Comparison of ENCODE assay signal across 8 cellular contexts in the genomic region with DNA sequence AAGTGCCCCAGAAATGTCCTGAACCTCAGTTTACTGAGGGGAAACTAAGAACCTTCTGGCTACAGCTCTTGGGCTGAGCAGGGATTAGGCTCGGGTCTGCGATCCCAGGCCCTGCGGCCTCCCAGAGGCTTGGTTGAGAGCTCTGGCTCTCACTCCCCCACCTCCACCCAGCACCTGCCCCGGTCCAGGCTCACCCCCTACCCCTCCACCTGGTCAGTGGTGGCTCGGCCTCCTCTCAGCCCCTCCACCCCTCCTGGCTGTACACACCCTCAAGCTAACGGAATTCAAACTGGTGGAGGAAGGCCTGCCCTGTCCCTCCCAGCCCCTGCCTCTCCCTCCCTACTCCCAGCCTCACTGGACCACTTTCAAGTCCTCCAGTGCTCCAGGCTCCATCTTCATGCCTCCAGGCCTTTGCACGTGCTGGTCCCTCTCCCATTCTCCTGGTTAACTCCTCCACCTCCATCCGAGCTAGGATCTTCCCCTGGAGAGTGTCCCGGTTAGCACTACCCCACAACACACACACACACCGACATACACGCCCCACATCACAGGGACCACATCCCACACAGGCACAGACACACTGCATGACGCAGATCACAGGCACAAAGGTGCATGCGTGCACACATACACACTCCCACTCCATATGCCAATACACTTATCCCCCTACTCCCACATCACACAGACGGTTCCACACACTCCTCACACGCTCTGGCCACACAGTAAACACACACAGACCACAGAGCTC.
DNase-seq lines count a peak whose midpoint lies in the region; ATAC-seq, FAIRE-seq and TF ChIP-seq lines count a peak whose summit lies in the region.

No MANE protein-coding gene starts in this region.

- H2AFZ ChIP-seq in GM23338 (no peak overlapping the region), endothelial cell of umbilical vein (ENCODE audit: low read depth, low read length) (no peak overlapping the region), neural progenitor cell (replicated peaks) (no peak overlapping the region)

- no peak for FAIRE-seq in endothelial cell of umbilical vein (lab: Jason Lieb, UNC)

- H3K27ac ChIP-seq in GM23338 (ENCODE audit: low read depth) (no peak overlapping the region), endothelial cell of umbilical vein (ENCODE audit: insufficient read depth, low read depth, low read length) (peak overlapping the region; percentile 96), neural progenitor cell (no peak overlapping the region), aorta (ENCODE audit: low read depth in 1 of 2, low read length in 2 of 2) (peak overlapping the region; percentile 73 to 98)

- peaks cover 71% of the 10 kb centered on the region for H3K27me3 Mint-ChIP-seq in GM23338 (ENCODE audit: insufficient read depth, low read depth, poor library complexity)
- H3K27me3 Mint-ChIP-seq in activated CD4-positive, alpha-beta memory T cell treated with anti-CD3 and anti-CD28 coated beads for 36 hours, result no peaks in the 10 kb centered on the region
- peaks cover 4% of the 10 kb centered on the region for H3K27me3 Mint-ChIP-seq in neural progenitor cell (ENCODE audit: insufficient read depth, low read depth)

- POLR2A ChIA-PET in activated CD4-positive, alpha-beta memory T cell treated with anti-CD3 and anti-CD28 coated beads for 36 hours (lab: Charles Lee), result interaction anchor here (0.5 to 2.5 kb wide), 7 partner anchors 12 to 376 kb away, joined by 3 to 17 read pairs (median 3); no protein-coding TSS in a partner anchor
- POLR2A ChIA-PET in endothelial cell of umbilical vein (lab: Charles Lee), result no interaction called here

- no peaks in the 10 kb centered on the region; the same call in 2 of the 3 replicates for H3K36me3 Mint-ChIP-seq in GM23338 (ENCODE audit: low read depth)
- H3K36me3 Mint-ChIP-seq in activated CD4-positive, alpha-beta memory T cell treated with anti-CD3 and anti-CD28 coated beads for 36 hours, result peaks cover 28% of the 10 kb centered on the region
- no peaks in the 10 kb centered on the region for H3K36me3 Mint-ChIP-seq in neural progenitor cell

- CTCF ChIA-PET in activated CD4-positive, alpha-beta memory T cell treated with anti-CD3 and anti-CD28 coated beads for 36 hours (lab: Charles Lee), result interaction anchor here (1.0 to 1.9 kb wide), 4 partner anchors 107 to 359 kb away, joined by 3 to 4 read pairs (median 3); no protein-coding TSS in a partner anchor
- CTCF ChIA-PET in endothelial cell of umbilical vein (lab: Charles Lee), result interaction anchor here (0.7 to 1.6 kb wide), 4 partner anchors 15 to 358 kb away, joined by 3 to 6 read pairs (median 5); no protein-coding TSS in a partner anchor

- H3K4me1 Mint-ChIP-seq in GM23338 (peaks cover 52% of the 10 kb centered on the region), neural progenitor cell (peaks cover 85% of the 10 kb centered on the region)
- H3K4me1 Mint-ChIP-seq in activated CD4-positive, alpha-beta memory T cell treated with anti-CD3 and anti-CD28 coated beads for 36 hours (ENCODE audit: low read depth), result peaks cover 55% of the 10 kb centered on the region

- H3K4me3 ChIP-seq in GM23338 (no peak overlapping the region; the same call in 1 of the 2 replicates), endothelial cell of umbilical vein (replicated peaks in 1 of 3; ENCODE audit: insufficient read depth in 1 of 3, low read depth in 1 of 3, low read length in 3 of 3) (peak overlapping the region in 2 of 3 experiments; percentile 33 to 59), neural progenitor cell (no peak overlapping the region), aorta (ENCODE audit: low read length in 2 of 2) (no peak overlapping the region)

- H3K9ac ChIP-seq in endothelial cell of umbilical vein (replicated peaks; ENCODE audit: extremely low read depth, insufficient read depth, low read length) (peak overlapping the region; percentile 88), neural progenitor cell (no peak overlapping the region)

- no peak for TF ChIP-seq CTCF in GM23338 (conservative IDR thresholded peaks at IDR 0.05; ENCODE audit: low read depth in 2 of 2)
- TF ChIP-seq CTCF in endothelial cell of umbilical vein (IDR thresholded peaks at IDR 0.05; ENCODE audit: extremely low read depth in 1 of 2, insufficient read depth in 1 of 2, low read depth in 1 of 2, low read length in 2 of 2), result no peak
- no peak for TF ChIP-seq CTCF in neural progenitor cell (IDR thresholded peaks at IDR 0.05)

- no peak for TF ChIP-seq POLR2A in endothelial cell of umbilical vein (IDR thresholded peaks at IDR 0.05; ENCODE audit: low read depth, low read length)

- H4K20me1 ChIP-seq in GM23338 (replicated peaks; ENCODE audit: insufficient read depth) (no peaks in the 10 kb centered on the region), endothelial cell of umbilical vein (replicated peaks; ENCODE audit: control insufficient read depth, extremely low read depth, insufficient read depth, low read length) (no peaks in the 10 kb centered on the region), neural progenitor cell (ENCODE audit: low read depth) (no peaks in the 10 kb centered on the region)

- H3K4me2 ChIP-seq in GM23338 (no peak overlapping the region), endothelial cell of umbilical vein (ENCODE audit: insufficient read depth, low read length) (peak overlapping the region; percentile 80), neural progenitor cell (peak overlapping the region; percentile 78)

- no peak for ATAC-seq in GM23338
- no peak for ATAC-seq in aorta (ENCODE audit: low FRiP score)

- no peaks in the 10 kb centered on the region for H3K36me3 ChIP-seq in GM23338 (ENCODE audit: insufficient read depth)
- H3K36me3 ChIP-seq in endothelial cell of umbilical vein (ENCODE audit: control insufficient read depth in 2 of 2, extremely low read depth in 1 of 2, insufficient read depth in 2 of 2, low read length in 2 of 2), result peaks cover 0 to 2% of the 10 kb centered on the region in 2 experiments
- H3K36me3 ChIP-seq in neural progenitor cell, result no peaks in the 10 kb centered on the region
- no peaks in the 10 kb centered on the region for H3K36me3 ChIP-seq in aorta (ENCODE audit: control insufficient read depth in 1 of 2, insufficient read depth in 2 of 2, low read length in 1 of 2)

- H3K4me1 ChIP-seq in GM23338 (ENCODE audit: insufficient read depth) (peaks cover 25% of the 10 kb centered on the region), endothelial cell of umbilical vein (ENCODE audit: control insufficient read depth, extremely low read depth, insufficient read depth, low read length) (peaks cover 44% of the 10 kb centered on the region), neural progenitor cell (peaks cover 34% of the 10 kb centered on the region), aorta (ENCODE audit: control insufficient read depth in 1 of 2, insufficient read depth in 2 of 2, low read length in 2 of 2) (no peaks in the 10 kb centered on the region)

- H3K27me3 ChIP-seq in GM23338 (ENCODE audit: insufficient read depth), result peaks cover 83% of the 10 kb centered on the region
- no peaks in the 10 kb centered on the region for H3K27me3 ChIP-seq in endothelial cell of umbilical vein (ENCODE audit: control insufficient read depth in 2 of 2, insufficient read depth in 2 of 2, low read length in 2 of 2)
- H3K27me3 ChIP-seq in neural progenitor cell, result peaks cover 33% of the 10 kb centered on the region
- H3K27me3 ChIP-seq in aorta (ENCODE audit: control insufficient read depth in 1 of 2, insufficient read depth in 2 of 2, low read length in 1 of 2), result no peaks in the 10 kb centered on the region

- peak overlapping the region; percentile 70; the same call in 2 of the 3 replicates for H3K4me3 Mint-ChIP-seq in GM23338
- peak overlapping the region; percentile 90 for H3K4me3 Mint-ChIP-seq in activated CD4-positive, alpha-beta memory T cell treated with anti-CD3 and anti-CD28 coated beads for 36 hours
- H3K4me3 Mint-ChIP-seq in neural progenitor cell, result peak overlapping the region; percentile 74

- H3K9me1 ChIP-seq in endothelial cell of umbilical vein (replicated peaks; ENCODE audit: control insufficient read depth, extremely low read depth, insufficient read depth, low read length), result no peaks in the 10 kb centered on the region

- dilution Hi-C loops in endothelial cell of umbilical vein (cut with MboI; ENCODE audit: extremely low pct_ligation_motif_present, low sequenced_read_pairs), result no loop called here

- 13 to 17% methylated on average over 15 of the region's 15 CpGs for WGBS in aorta, 2 donors

- no peaks in the 10 kb centered on the region for H3K9me3 ChIP-seq in endothelial cell of umbilical vein (replicated peaks; ENCODE audit: control insufficient read depth, insufficient read depth, low read length)
- H3K9me3 ChIP-seq in neural progenitor cell (ENCODE audit: low read depth), result no peaks in the 10 kb centered on the region
- H3K9me3 ChIP-seq in aorta (ENCODE audit: control insufficient read depth, low read length), result no peaks in the 10 kb centered on the region

- no peak for DNase-seq in GM23338 (ENCODE audit: low spot score)
- peak; percentile 65 for DNase-seq in activated CD4-positive, alpha-beta memory T cell treated with anti-CD3 and anti-CD28 coated beads for 36 hours
- no peak for DNase-seq in endothelial cell of umbilical vein (ENCODE audit: low read depth, low spot score)
- DNase-seq in neural progenitor cell (ENCODE audit: low spot score), result no peak
- DNase-seq in aorta, result no peak
- DNase-seq in NCI-H1417 (lab: John Stamatoyannopoulos, UW), result no peak
- DNase-seq in NCI-H1436 (lab: John Stamatoyannopoulos, UW), result no peak
- no peak for DNase-seq in NCI-H446 (lab: John Stamatoyannopoulos, UW)

- intact Hi-C loops in activated CD4-positive, alpha-beta memory T cell treated with anti-CD3 and anti-CD28 coated beads for 36 hours (cut with micrococcal nuclease), result loop anchor here (5.0 kb wide), 1 partner anchor 313 kb away; a partner anchor contains a TSS
- intact Hi-C loops in endothelial cell of umbilical vein (cut with micrococcal nuclease), result loop anchor here (2.0 kb wide), 2 partner anchors 77 to 121 kb away; no protein-coding TSS in a partner anchor
- intact Hi-C loops in aorta (cut with DNase I), result no loop called here

- H3K27ac Mint-ChIP-seq in GM23338 (no peak overlapping the region; the same call in 1 of the 2 replicates), neural progenitor cell (peak overlapping the region; percentile 93)
- H3K27ac Mint-ChIP-seq in activated CD4-positive, alpha-beta memory T cell treated with anti-CD3 and anti-CD28 coated beads for 36 hours, result peak overlapping the region; percentile 97

- H3F3A ChIP-seq in GM23338 (replicated peaks; ENCODE audit: low read depth) (0 out of 2 replicates have a peak, but pooled peaks cover 4% of the 10 kb centered on the region), neural progenitor cell (ENCODE audit: low read depth) (peaks cover 48% of the 10 kb centered on the region)

- no peaks in the 10 kb centered on the region; the same call in 2 of the 3 replicates for H3K9me3 Mint-ChIP-seq in GM23338
- H3K9me3 Mint-ChIP-seq in activated CD4-positive, alpha-beta memory T cell treated with anti-CD3 and anti-CD28 coated beads for 36 hours, result no peaks in the 10 kb centered on the region
- H3K9me3 Mint-ChIP-seq in neural progenitor cell, result no peaks in the 10 kb centered on the region

- BruUV-seq in endothelial cell of umbilical vein (replicated peaks; lab: Mats Ljungman, UMichigan), result no TSS peak

- no peaks in the 10 kb centered on the region for H3K9me2 ChIP-seq in GM23338 (ENCODE audit: insufficient read depth)

- H3K79me2 ChIP-seq in GM23338 (replicated peaks; ENCODE audit: insufficient read depth) (no peaks in the 10 kb centered on the region), endothelial cell of umbilical vein (ENCODE audit: control insufficient read depth, insufficient read depth, low read length) (peaks cover 14% of the 10 kb centered on the region), neural progenitor cell (ENCODE audit: low read depth) (no peaks in the 10 kb centered on the region)

Comparison
In these comparisons a context has a peak if more than half of its experiments do, and no peak if none do; other contexts are left out.
1. H3K27ac ChIP-seq: peak in endothelial cell of umbilical vein (single experiment) and aorta (2 of 2); none in GM23338 (single experiment) and neural progenitor cell (single experiment).
2. H3K4me3 ChIP-seq: peak in endothelial cell of umbilical vein (2 of 3); none in GM23338 (single experiment), neural progenitor cell (single experiment) and aorta (0 of 2).
3. intact Hi-C loops: an anchor here in activated CD4-positive, alpha-beta memory T cell treated with anti-CD3 and anti-CD28 coated beads for 36 hours (5.0 kb wide) and endothelial cell of umbilical vein (2.0 kb wide); none called in aorta.
4. Peak in every context shown above with its lines, with median percentiles within 50 percentile points of each other: H3K4me3 Mint-ChIP-seq.